In the genomic region with DNA sequence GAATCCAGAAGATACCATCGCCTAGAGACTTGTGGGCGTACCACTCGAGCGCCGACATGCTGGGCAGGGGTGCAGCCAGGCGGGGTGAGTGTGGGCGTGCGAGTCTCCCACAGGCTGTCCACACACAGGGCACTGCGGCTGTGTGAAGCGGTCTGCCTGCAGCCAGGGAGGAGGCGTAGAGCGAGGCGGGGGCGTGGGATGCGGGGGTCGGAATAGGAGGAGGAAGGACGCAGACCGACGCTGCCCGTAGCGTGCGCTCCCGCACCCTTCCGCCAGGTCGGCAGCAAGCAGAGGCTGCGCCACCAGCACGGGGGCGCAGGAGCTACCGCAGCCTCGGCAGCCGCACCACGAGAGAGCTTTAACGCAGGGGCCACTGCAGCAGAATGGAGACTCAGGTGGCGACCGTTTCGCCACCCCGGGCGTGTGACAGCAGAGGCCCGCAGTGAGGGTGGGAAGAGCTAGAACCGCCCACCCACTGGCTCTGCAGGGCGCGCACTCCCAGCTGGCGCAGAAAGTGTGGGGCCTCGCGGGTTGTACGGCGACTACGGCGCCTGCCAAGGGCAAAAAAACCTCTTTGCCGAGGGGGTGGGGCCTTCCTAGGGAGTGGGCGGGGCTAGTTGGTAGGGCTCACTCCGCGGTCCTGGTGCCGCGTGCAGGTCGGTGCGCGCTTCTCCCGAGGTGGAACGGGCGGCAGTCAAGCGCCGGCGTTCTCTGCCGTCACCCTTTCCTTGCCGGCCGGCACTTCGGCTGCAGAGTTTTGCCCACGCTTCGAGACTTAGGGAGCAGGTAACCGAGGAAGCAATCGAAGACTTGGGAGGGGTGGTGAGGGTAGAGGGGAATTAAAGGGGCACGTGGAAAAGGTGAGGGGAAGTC, we compare ENCODE assay signal across 1 cellular context.
TF ChIP-seq lines count a peak whose summit lies in the region.

A gene (minus strand): TSS at position 537 of the 873 bp plus-strand sequence. CDS start 479 bp downstream, at position 58.
A gene with protein sequence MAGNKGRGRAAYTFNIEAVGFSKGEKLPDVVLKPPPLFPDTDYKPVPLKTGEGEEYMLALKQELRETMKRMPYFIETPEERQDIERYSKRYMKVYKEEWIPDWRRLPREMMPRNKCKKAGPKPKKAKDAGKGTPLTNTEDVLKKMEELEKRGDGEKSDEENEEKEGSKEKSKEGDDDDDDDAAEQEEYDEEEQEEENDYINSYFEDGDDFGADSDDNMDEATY (plus strand): TSS at position 630 of the 873 bp plus-strand sequence. CDS start 10,704 bp downstream, outside the sequence.

TF ChIP-seq in WTC11, 78 proteins besides CTCF, POLR2A, EP300 and RAD21 (continued from another document and continues in another):
- TF ChIP-seq, protein P1, sequence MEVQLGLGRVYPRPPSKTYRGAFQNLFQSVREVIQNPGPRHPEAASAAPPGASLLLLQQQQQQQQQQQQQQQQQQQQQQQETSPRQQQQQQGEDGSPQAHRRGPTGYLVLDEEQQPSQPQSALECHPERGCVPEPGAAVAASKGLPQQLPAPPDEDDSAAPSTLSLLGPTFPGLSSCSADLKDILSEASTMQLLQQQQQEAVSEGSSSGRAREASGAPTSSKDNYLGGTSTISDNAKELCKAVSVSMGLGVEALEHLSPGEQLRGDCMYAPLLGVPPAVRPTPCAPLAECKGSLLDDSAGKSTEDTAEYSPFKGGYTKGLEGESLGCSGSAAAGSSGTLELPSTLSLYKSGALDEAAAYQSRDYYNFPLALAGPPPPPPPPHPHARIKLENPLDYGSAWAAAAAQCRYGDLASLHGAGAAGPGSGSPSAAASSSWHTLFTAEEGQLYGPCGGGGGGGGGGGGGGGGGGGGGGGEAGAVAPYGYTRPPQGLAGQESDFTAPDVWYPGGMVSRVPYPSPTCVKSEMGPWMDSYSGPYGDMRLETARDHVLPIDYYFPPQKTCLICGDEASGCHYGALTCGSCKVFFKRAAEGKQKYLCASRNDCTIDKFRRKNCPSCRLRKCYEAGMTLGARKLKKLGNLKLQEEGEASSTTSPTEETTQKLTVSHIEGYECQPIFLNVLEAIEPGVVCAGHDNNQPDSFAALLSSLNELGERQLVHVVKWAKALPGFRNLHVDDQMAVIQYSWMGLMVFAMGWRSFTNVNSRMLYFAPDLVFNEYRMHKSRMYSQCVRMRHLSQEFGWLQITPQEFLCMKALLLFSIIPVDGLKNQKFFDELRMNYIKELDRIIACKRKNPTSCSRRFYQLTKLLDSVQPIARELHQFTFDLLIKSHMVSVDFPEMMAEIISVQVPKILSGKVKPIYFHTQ (CRISPR knock-in tag; IDR thresholded peaks at IDR 0.05) = no peak
- TF ChIP-seq ZNF219 (CRISPR knock-in tag; IDR thresholded peaks at IDR 0.05; ENCODE audit: borderline replicate concordance) = peak; percentile 72; the same call in 1 of the 2 replicates
- TF ChIP-seq, protein P2, sequence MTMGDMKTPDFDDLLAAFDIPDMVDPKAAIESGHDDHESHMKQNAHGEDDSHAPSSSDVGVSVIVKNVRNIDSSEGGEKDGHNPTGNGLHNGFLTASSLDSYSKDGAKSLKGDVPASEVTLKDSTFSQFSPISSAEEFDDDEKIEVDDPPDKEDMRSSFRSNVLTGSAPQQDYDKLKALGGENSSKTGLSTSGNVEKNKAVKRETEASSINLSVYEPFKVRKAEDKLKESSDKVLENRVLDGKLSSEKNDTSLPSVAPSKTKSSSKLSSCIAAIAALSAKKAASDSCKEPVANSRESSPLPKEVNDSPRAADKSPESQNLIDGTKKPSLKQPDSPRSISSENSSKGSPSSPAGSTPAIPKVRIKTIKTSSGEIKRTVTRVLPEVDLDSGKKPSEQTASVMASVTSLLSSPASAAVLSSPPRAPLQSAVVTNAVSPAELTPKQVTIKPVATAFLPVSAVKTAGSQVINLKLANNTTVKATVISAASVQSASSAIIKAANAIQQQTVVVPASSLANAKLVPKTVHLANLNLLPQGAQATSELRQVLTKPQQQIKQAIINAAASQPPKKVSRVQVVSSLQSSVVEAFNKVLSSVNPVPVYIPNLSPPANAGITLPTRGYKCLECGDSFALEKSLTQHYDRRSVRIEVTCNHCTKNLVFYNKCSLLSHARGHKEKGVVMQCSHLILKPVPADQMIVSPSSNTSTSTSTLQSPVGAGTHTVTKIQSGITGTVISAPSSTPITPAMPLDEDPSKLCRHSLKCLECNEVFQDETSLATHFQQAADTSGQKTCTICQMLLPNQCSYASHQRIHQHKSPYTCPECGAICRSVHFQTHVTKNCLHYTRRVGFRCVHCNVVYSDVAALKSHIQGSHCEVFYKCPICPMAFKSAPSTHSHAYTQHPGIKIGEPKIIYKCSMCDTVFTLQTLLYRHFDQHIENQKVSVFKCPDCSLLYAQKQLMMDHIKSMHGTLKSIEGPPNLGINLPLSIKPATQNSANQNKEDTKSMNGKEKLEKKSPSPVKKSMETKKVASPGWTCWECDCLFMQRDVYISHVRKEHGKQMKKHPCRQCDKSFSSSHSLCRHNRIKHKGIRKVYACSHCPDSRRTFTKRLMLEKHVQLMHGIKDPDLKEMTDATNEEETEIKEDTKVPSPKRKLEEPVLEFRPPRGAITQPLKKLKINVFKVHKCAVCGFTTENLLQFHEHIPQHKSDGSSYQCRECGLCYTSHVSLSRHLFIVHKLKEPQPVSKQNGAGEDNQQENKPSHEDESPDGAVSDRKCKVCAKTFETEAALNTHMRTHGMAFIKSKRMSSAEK (CRISPR knock-in tag; IDR thresholded peaks at IDR 0.05; ENCODE audit: borderline replicate concordance) = no peak
- TF ChIP-seq, protein P3, sequence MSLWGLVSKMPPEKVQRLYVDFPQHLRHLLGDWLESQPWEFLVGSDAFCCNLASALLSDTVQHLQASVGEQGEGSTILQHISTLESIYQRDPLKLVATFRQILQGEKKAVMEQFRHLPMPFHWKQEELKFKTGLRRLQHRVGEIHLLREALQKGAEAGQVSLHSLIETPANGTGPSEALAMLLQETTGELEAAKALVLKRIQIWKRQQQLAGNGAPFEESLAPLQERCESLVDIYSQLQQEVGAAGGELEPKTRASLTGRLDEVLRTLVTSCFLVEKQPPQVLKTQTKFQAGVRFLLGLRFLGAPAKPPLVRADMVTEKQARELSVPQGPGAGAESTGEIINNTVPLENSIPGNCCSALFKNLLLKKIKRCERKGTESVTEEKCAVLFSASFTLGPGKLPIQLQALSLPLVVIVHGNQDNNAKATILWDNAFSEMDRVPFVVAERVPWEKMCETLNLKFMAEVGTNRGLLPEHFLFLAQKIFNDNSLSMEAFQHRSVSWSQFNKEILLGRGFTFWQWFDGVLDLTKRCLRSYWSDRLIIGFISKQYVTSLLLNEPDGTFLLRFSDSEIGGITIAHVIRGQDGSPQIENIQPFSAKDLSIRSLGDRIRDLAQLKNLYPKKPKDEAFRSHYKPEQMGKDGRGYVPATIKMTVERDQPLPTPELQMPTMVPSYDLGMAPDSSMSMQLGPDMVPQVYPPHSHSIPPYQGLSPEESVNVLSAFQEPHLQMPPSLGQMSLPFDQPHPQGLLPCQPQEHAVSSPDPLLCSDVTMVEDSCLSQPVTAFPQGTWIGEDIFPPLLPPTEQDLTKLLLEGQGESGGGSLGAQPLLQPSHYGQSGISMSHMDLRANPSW (CRISPR knock-in tag; conservative IDR thresholded peaks at IDR 0.05; ENCODE audit: low read depth) = no peak; the same call in 1 of the 2 replicates
- peak; percentile 84 for TF ChIP-seq CREM (CRISPR knock-in tag; IDR thresholded peaks at IDR 0.05)
- TF ChIP-seq TCF7 (CRISPR knock-in tag; IDR thresholded peaks at IDR 0.05; ENCODE audit: low read depth) = peak; percentile 88
- TF ChIP-seq ELF4 (CRISPR knock-in tag; IDR thresholded peaks at IDR 0.05; ENCODE audit: low read depth) = no peak
- TF ChIP-seq FOXK1 (CRISPR knock-in tag; IDR thresholded peaks at IDR 0.05) = peak; percentile 80; the same call in 1 of the 2 replicates
- TF ChIP-seq ZNF121 (CRISPR knock-in tag; IDR thresholded peaks at IDR 0.05) = no peak
- TF ChIP-seq RORB (CRISPR knock-in tag; IDR thresholded peaks at IDR 0.05) = no peak
- TF ChIP-seq ZNF396 (CRISPR knock-in tag; IDR thresholded peaks at IDR 0.05; ENCODE audit: borderline replicate concordance) = no peak
- TF ChIP-seq GABPB1 (CRISPR knock-in tag; IDR thresholded peaks at IDR 0.05) = peak; percentile 65; the same call in 1 of the 2 replicates
- TF ChIP-seq ZNF138 (CRISPR knock-in tag; conservative IDR thresholded peaks at IDR 0.05) = 0 out of 2 replicates have a peak, but pooled peaks have one; percentile 5
- TF ChIP-seq SMAD4 (CRISPR knock-in tag; IDR thresholded peaks at IDR 0.05) = peak; percentile 81; the same call in 1 of the 2 replicates
- TF ChIP-seq ZNF317 (CRISPR knock-in tag; IDR thresholded peaks at IDR 0.05; ENCODE audit: borderline replicate concordance, low read depth) = 0 out of 2 replicates have a peak, but pooled peaks have one; percentile 10
- no peak for TF ChIP-seq JAZF1 (CRISPR knock-in tag; IDR thresholded peaks at IDR 0.05)
- TF ChIP-seq, protein P4, sequence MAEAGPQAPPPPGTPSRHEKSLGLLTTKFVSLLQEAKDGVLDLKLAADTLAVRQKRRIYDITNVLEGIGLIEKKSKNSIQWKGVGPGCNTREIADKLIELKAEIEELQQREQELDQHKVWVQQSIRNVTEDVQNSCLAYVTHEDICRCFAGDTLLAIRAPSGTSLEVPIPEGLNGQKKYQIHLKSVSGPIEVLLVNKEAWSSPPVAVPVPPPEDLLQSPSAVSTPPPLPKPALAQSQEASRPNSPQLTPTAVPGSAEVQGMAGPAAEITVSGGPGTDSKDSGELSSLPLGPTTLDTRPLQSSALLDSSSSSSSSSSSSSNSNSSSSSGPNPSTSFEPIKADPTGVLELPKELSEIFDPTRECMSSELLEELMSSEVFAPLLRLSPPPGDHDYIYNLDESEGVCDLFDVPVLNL (CRISPR knock-in tag; IDR thresholded peaks at IDR 0.05; ENCODE audit: borderline replicate concordance, low read depth) = peak; percentile 84; the same call in 1 of the 2 replicates
- TF ChIP-seq, protein P5, sequence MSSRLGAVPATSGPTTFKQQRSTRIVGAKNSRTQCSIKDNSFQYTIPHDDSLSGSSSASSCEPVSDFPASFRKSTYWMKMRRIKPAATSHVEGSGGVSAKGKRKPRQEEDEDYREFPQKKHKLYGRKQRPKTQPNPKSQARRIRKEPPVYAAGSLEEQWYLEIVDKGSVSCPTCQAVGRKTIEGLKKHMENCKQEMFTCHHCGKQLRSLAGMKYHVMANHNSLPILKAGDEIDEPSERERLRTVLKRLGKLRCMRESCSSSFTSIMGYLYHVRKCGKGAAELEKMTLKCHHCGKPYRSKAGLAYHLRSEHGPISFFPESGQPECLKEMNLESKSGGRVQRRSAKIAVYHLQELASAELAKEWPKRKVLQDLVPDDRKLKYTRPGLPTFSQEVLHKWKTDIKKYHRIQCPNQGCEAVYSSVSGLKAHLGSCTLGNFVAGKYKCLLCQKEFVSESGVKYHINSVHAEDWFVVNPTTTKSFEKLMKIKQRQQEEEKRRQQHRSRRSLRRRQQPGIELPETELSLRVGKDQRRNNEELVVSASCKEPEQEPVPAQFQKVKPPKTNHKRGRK (CRISPR knock-in tag; IDR thresholded peaks at IDR 0.05; ENCODE audit: borderline replicate concordance) = no peak
- no peak for TF ChIP-seq ZNF416 (CRISPR knock-in tag; IDR thresholded peaks at IDR 0.05)
- TF ChIP-seq ETV6 (CRISPR knock-in tag; IDR thresholded peaks at IDR 0.05) = peak; percentile 89; the same call in 1 of the 2 replicates
- TF ChIP-seq, protein P6, sequence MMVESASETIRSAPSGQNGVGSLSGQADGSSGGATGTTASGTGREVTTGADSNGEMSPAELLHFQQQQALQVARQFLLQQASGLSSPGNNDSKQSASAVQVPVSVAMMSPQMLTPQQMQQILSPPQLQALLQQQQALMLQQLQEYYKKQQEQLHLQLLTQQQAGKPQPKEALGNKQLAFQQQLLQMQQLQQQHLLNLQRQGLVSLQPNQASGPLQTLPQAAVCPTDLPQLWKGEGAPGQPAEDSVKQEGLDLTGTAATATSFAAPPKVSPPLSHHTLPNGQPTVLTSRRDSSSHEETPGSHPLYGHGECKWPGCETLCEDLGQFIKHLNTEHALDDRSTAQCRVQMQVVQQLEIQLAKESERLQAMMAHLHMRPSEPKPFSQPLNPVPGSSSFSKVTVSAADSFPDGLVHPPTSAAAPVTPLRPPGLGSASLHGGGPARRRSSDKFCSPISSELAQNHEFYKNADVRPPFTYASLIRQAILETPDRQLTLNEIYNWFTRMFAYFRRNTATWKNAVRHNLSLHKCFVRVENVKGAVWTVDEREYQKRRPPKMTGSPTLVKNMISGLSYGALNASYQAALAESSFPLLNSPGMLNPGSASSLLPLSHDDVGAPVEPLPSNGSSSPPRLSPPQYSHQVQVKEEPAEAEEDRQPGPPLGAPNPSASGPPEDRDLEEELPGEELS (CRISPR knock-in tag; IDR thresholded peaks at IDR 0.05) = peak; percentile 87
- TF ChIP-seq, protein P7, sequence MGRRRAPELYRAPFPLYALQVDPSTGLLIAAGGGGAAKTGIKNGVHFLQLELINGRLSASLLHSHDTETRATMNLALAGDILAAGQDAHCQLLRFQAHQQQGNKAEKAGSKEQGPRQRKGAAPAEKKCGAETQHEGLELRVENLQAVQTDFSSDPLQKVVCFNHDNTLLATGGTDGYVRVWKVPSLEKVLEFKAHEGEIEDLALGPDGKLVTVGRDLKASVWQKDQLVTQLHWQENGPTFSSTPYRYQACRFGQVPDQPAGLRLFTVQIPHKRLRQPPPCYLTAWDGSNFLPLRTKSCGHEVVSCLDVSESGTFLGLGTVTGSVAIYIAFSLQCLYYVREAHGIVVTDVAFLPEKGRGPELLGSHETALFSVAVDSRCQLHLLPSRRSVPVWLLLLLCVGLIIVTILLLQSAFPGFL (CRISPR knock-in tag; IDR thresholded peaks at IDR 0.05; ENCODE audit: borderline replicate concordance) = no peak
- TF ChIP-seq, protein P8, sequence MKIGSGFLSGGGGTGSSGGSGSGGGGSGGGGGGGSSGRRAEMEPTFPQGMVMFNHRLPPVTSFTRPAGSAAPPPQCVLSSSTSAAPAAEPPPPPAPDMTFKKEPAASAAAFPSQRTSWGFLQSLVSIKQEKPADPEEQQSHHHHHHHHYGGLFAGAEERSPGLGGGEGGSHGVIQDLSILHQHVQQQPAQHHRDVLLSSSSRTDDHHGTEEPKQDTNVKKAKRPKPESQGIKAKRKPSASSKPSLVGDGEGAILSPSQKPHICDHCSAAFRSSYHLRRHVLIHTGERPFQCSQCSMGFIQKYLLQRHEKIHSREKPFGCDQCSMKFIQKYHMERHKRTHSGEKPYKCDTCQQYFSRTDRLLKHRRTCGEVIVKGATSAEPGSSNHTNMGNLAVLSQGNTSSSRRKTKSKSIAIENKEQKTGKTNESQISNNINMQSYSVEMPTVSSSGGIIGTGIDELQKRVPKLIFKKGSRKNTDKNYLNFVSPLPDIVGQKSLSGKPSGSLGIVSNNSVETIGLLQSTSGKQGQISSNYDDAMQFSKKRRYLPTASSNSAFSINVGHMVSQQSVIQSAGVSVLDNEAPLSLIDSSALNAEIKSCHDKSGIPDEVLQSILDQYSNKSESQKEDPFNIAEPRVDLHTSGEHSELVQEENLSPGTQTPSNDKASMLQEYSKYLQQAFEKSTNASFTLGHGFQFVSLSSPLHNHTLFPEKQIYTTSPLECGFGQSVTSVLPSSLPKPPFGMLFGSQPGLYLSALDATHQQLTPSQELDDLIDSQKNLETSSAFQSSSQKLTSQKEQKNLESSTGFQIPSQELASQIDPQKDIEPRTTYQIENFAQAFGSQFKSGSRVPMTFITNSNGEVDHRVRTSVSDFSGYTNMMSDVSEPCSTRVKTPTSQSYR (CRISPR knock-in tag; IDR thresholded peaks at IDR 0.05) = no peak
